Comparison of ENCODE assay signal across 3 cellular contexts in the genomic region with DNA sequence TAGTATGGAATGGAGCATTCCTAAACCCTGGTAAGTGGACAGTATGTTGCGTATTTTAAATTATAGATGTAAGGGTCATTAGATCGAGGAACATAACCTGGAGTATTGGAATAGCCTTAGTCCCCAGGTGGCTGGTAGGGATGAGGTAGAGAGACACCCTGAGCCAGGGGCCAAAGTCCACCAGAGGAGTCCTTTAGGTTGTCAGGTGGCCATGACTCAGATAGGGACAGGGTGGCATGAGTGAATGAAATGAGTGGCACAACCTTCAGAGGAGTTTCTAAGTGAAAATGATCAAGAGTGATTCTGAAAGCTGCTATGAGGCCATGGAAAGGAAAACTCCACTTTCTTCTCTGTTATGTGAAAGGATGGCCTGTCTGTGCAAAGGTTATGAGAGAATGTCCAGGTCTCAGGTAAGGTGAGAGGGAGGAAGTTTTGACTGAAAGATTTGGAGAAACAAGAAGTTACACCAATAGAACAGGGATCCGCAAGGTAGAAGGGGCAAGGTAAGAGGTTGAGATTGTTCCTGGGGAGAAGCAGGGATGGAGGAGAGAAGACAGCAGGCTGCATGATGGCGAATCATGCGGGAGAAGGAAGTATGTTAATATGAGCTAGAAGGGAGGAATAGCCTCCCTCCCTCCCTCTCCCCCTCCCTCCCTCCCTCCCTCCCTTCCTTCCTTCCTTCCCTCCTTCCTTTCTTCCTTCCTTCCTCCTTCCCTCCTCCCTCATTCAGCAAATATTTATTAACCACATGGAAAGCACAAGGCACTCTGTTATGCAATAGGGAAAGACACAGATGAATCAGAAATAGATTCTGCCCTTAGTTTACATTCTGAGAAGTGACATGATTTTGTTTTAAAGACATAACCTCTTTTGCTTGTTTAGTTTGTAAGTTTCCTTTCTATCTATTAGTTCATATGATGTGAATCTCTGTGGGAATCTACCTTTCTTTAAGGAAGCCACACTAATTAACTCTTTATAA.
TF ChIP-seq lines count a peak whose summit lies in the region.

No MANE protein-coding gene starts in this region.

TF ChIP-seq in A549, 52 proteins besides CTCF, POLR2A, EP300 and RAD21 (continued from another document):
- TF ChIP-seq, protein P1, sequence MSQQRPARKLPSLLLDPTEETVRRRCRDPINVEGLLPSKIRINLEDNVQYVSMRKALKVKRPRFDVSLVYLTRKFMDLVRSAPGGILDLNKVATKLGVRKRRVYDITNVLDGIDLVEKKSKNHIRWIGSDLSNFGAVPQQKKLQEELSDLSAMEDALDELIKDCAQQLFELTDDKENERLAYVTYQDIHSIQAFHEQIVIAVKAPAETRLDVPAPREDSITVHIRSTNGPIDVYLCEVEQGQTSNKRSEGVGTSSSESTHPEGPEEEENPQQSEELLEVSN (IDR thresholded peaks at IDR 0.05; ENCODE audit: borderline replicate concordance, low read depth) = no peak

TF ChIP-seq in HEK293, 187 proteins besides CTCF, POLR2A, EP300 and RAD21:
- TF ChIP-seq ZBTB26 (tag by site-specific recombination; optimal IDR thresholded peaks at IDR 0.05) = no peak
- no peak for TF ChIP-seq SCRT2 (tag by site-specific recombination; IDR thresholded peaks at IDR 0.05)
- TF ChIP-seq PRDM1 (tag by site-specific recombination; IDR thresholded peaks at IDR 0.05) = peak; percentile 86
- TF ChIP-seq YY2 (tag by site-specific recombination; IDR thresholded peaks at IDR 0.05) = no peak
- TF ChIP-seq ZNF571 (tag by site-specific recombination; IDR thresholded peaks at IDR 0.05) = no peak
- TF ChIP-seq ZNF792 (tag by site-specific recombination; IDR thresholded peaks at IDR 0.05) = no peak
- TF ChIP-seq ZNF785 (tag by site-specific recombination; IDR thresholded peaks at IDR 0.05) = no peak

TF ChIP-seq in liver, 16 proteins besides CTCF, POLR2A, EP300 and RAD21 (continued from another document):
- TF ChIP-seq ATF3 (IDR thresholded peaks at IDR 0.05) (no peak), JUND (IDR thresholded peaks at IDR 0.05) (peak in 1 of 2 donors; percentile 42)
